ENCODE assay signal across 18 cellular contexts in the genomic region with DNA sequence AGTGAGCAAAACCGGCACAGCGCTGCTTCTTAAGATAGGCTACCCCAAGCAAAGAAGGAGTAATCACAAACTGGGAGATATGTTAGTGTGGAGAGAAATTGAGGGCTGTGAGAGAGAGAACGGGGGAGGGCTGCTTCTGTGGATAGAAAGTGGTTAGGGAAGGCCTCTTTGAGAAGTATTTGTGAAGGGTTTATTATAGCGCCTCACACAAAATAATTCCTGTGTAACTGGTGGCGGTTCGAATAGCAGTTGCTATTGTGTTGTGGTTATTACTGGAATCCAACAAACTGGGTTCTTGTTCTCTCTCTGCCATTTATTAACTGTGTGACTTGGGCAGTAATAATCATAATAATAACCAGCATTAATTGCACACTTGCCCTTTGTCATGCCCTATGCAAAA. TPM values are rescaled to one million over a fixed set of nuclear protein-coding genes. Genes with fewer than 3 reads are reported as not detected.
DNase-seq lines count a peak whose midpoint lies in the region; ATAC-seq and TF ChIP-seq lines count a peak whose summit lies in the region.
"Had no signal": no experiment of that assay in that cellular context is flagged by ENCODE, and none has a peak within 500 bp of the region (broad histone marks: within the 10 kb centered on the region; RNA-seq: fewer than 3 reads in every experiment).

No MANE protein-coding gene starts in this region.

- H3K4me1 ChIP-seq in CD4-positive, CD25-positive, alpha-beta regulatory T cell (ENCODE audit: control insufficient read depth, insufficient read depth, low read length, poor library complexity, severe bottlenecking): no peaks in the 10 kb centered on the region
- H3K4me1 ChIP-seq in neural progenitor cell: peaks cover 13% of the 10 kb centered on the region

- peaks cover 63% of the 10 kb centered on the region for H3K36me3 ChIP-seq in CD4-positive, CD25-positive, alpha-beta regulatory T cell (ENCODE audit: control insufficient read depth, insufficient read depth, low read length)
- no peaks in the 10 kb centered on the region for H3K36me3 ChIP-seq in neural progenitor cell

- H3K4me3 ChIP-seq in CD4-positive, CD25-positive, alpha-beta regulatory T cell (ENCODE audit: low read depth, low read length): no peak overlapping the region
- no peak overlapping the region for H3K4me3 ChIP-seq in neural progenitor cell
- H3K4me3 ChIP-seq: GM23248 had no signal

- no peak for DNase-seq in activated CD4-positive, alpha-beta T cell treated with anti-CD3 and anti-CD28 coated beads, Interleukin-2, amount 10 ng/mL, durations not matched to agents 7 days and 5 days
- DNase-seq in activated CD4-positive, alpha-beta T cell treated with anti-CD3 and anti-CD28 coated beads, Interleukin-2, amount 50 U/mL, for 4 hours: no peak
- no peak for DNase-seq in CD4-positive, CD25-positive, alpha-beta regulatory T cell
- DNase-seq in foreskin melanocyte (peak; percentile 22), neural progenitor cell (ENCODE audit: low spot score) (no peak), globus pallidus (ENCODE audit: low spot score) (no peak)
- DNase-seq: DMS53, GM23248, HFFc6, KBM-7, NCI-H1092, NCI-H1694, NCI-H2107, NCI-H226 had no signal

- peak overlapping the region; percentile 79 for H3K4me2 ChIP-seq in neural progenitor cell

- peaks cover 28% of the 10 kb centered on the region for H3F3A ChIP-seq in neural progenitor cell (ENCODE audit: low read depth)

- H3K36me3 Mint-ChIP-seq in activated CD4-positive, alpha-beta T cell treated with anti-CD3 and anti-CD28 coated beads, Interleukin-2, amount 10 ng/mL, durations not matched to agents 7 days and 5 days (ENCODE audit: low read depth): peaks cover 50% of the 10 kb centered on the region
- H3K36me3 Mint-ChIP-seq in CD4-positive, CD25-positive, alpha-beta regulatory T cell: peaks cover 29% of the 10 kb centered on the region
- peaks cover 13% of the 10 kb centered on the region for H3K36me3 Mint-ChIP-seq in neural progenitor cell

- H3K9ac ChIP-seq in neural progenitor cell: no peak overlapping the region
- H3K9ac ChIP-seq: GM23248 had no signal

- peak overlapping the region; percentile 54 for H3K27ac Mint-ChIP-seq in activated CD4-positive, alpha-beta T cell treated with anti-CD3 and anti-CD28 coated beads, Interleukin-2, amount 10 ng/mL, durations not matched to agents 7 days and 5 days
- H3K27ac Mint-ChIP-seq in CD4-positive, CD25-positive, alpha-beta regulatory T cell: peak overlapping the region in 1 of 3 donors; percentile 47
- no peak overlapping the region for H3K27ac Mint-ChIP-seq in neural progenitor cell
- H3K27ac Mint-ChIP-seq: HFFc6 had no signal

- no peak overlapping the region for H3K4me3 Mint-ChIP-seq in activated CD4-positive, alpha-beta T cell treated with anti-CD3 and anti-CD28 coated beads, Interleukin-2, amount 10 ng/mL, durations not matched to agents 7 days and 5 days
- H3K4me3 Mint-ChIP-seq in CD4-positive, CD25-positive, alpha-beta regulatory T cell: no peak overlapping the region
- no peak overlapping the region for H3K4me3 Mint-ChIP-seq in neural progenitor cell
- H3K4me3 Mint-ChIP-seq: HFFc6 had no signal

- ATAC-seq in CD4-positive, CD25-positive, alpha-beta regulatory T cell (ENCODE audit: low read depth in 2 of 2): no peak
- ATAC-seq in GM21367 (IDR thresholded peaks at IDR 0.05; ENCODE audit: unreplicated experiment) (no peak), HG03095 (IDR thresholded peaks at IDR 0.05; ENCODE audit: unreplicated experiment) (no peak)

- no peaks in the 10 kb centered on the region for H3K9me3 ChIP-seq in CD4-positive, CD25-positive, alpha-beta regulatory T cell (ENCODE audit: control insufficient read depth in 2 of 2, low read length in 2 of 2)
- H3K9me3 ChIP-seq in neural progenitor cell (ENCODE audit: low read depth): no peaks in the 10 kb centered on the region

- POLR2A ChIA-PET in activated CD4-positive, alpha-beta T cell treated with anti-CD3 and anti-CD28 coated beads, Interleukin-2, amount 10 ng/mL, durations not matched to agents 7 days and 5 days (lab: Charles Lee): no interaction called here

- no peaks in the 10 kb centered on the region for H3K27me3 Mint-ChIP-seq in activated CD4-positive, alpha-beta T cell treated with anti-CD3 and anti-CD28 coated beads, Interleukin-2, amount 10 ng/mL, durations not matched to agents 7 days and 5 days
- H3K27me3 Mint-ChIP-seq in CD4-positive, CD25-positive, alpha-beta regulatory T cell: no peaks in the 10 kb centered on the region
- H3K27me3 Mint-ChIP-seq in neural progenitor cell (ENCODE audit: insufficient read depth, low read depth): peaks cover 7% of the 10 kb centered on the region

- H3K27ac ChIP-seq in CD4-positive, CD25-positive, alpha-beta regulatory T cell (ENCODE audit: insufficient read depth, low read length, poor library complexity, severe bottlenecking): peak overlapping the region; percentile 14
- H3K27ac ChIP-seq in neural progenitor cell: no peak overlapping the region
- H3K27ac ChIP-seq: C4-2B, GM23248, HL-60 had no signal

- H3K4me1 Mint-ChIP-seq in activated CD4-positive, alpha-beta T cell treated with anti-CD3 and anti-CD28 coated beads, Interleukin-2, amount 10 ng/mL, durations not matched to agents 7 days and 5 days: peaks cover 27% of the 10 kb centered on the region
- H3K4me1 Mint-ChIP-seq in CD4-positive, CD25-positive, alpha-beta regulatory T cell: peaks cover 0 to 44% (median 10%) of the 10 kb centered on the region in 4 donors
- H3K4me1 Mint-ChIP-seq in neural progenitor cell: peaks cover 22% of the 10 kb centered on the region

- CTCF ChIA-PET in activated CD4-positive, alpha-beta T cell treated with anti-CD3 and anti-CD28 coated beads, Interleukin-2, amount 10 ng/mL, durations not matched to agents 7 days and 5 days (lab: Charles Lee): interaction anchor here (2.0 kb wide), 1 partner anchor 11 kb away, joined by 6 read pairs; no protein-coding TSS in a partner anchor

- H2AFZ ChIP-seq in neural progenitor cell (replicated peaks): no peak overlapping the region
- H2AFZ ChIP-seq: GM23248 had no signal

- no peak for TF ChIP-seq CTCF in neural progenitor cell (IDR thresholded peaks at IDR 0.05)

- peaks cover 32% of the 10 kb centered on the region for H4K20me1 ChIP-seq in neural progenitor cell (ENCODE audit: low read depth)

- no peaks in the 10 kb centered on the region for H3K79me2 ChIP-seq in neural progenitor cell (ENCODE audit: low read depth)

- no peaks in the 10 kb centered on the region for H3K9me3 Mint-ChIP-seq in activated CD4-positive, alpha-beta T cell treated with anti-CD3 and anti-CD28 coated beads, Interleukin-2, amount 10 ng/mL, durations not matched to agents 7 days and 5 days
- H3K9me3 Mint-ChIP-seq in CD4-positive, CD25-positive, alpha-beta regulatory T cell: no peaks in the 10 kb centered on the region
- no peaks in the 10 kb centered on the region for H3K9me3 Mint-ChIP-seq in neural progenitor cell
- H3K9me3 Mint-ChIP-seq: HFFc6 had no signal

- no peaks in the 10 kb centered on the region for H3K27me3 ChIP-seq in CD4-positive, CD25-positive, alpha-beta regulatory T cell (ENCODE audit: control insufficient read depth, insufficient read depth, low read length)
- peaks cover 34% of the 10 kb centered on the region for H3K27me3 ChIP-seq in neural progenitor cell

RNA-seq across cellular contexts. Expression of gene CISD3, which starts 9.2 kb away (rescaled TPM):
- total RNA-seq in activated CD4-positive, alpha-beta T cell treated with anti-CD3 and anti-CD28 coated beads, Interleukin-2, amount 10 ng/mL, durations not matched to agents 7 days and 5 days: 10 to 100 TPM; 45.7 to 46.3 TPM
- total RNA-seq in CD4-positive, CD25-positive, alpha-beta regulatory T cell: 8.7 TPM
- 10 to 100 TPM; 31.7 to 62.6 (median 40.6) TPM for polyA plus RNA-seq in CD4-positive, CD25-positive, alpha-beta regulatory T cell
- 0.60 and 1.0 TPM in 2 replicates for total RNA-seq in neural progenitor cell (ENCODE audit: low replicate concordance)

RNA-seq across cellular contexts. Expression of gene MLLT6, which starts 15.9 kb away (rescaled TPM):
- 100 to 1,000 TPM; 251 to 264 TPM for total RNA-seq in activated CD4-positive, alpha-beta T cell treated with anti-CD3 and anti-CD28 coated beads, Interleukin-2, amount 10 ng/mL, durations not matched to agents 7 days and 5 days
- total RNA-seq in CD4-positive, CD25-positive, alpha-beta regulatory T cell: 361 TPM
- polyA plus RNA-seq in CD4-positive, CD25-positive, alpha-beta regulatory T cell: 1 to 10 TPM; 5.2 to 6.8 (median 6.6) TPM
- total RNA-seq in neural progenitor cell (ENCODE audit: low replicate concordance): 7.4 and 24.4 TPM in 2 replicates

RNA-seq across cellular contexts. Expression of gene PCGF2, which starts 27.2 kb away (rescaled TPM):
- under 1 TPM; 0.22 to 0.23 TPM for total RNA-seq in activated CD4-positive, alpha-beta T cell treated with anti-CD3 and anti-CD28 coated beads, Interleukin-2, amount 10 ng/mL, durations not matched to agents 7 days and 5 days
- 0.25 TPM for total RNA-seq in CD4-positive, CD25-positive, alpha-beta regulatory T cell
- not detected for polyA plus RNA-seq in CD4-positive, CD25-positive, alpha-beta regulatory T cell
- total RNA-seq in neural progenitor cell (ENCODE audit: low replicate concordance): 16.7 and 23.8 TPM in 2 replicates

RNA-seq across cellular contexts. Expression of gene PSMB3, which starts 31.6 kb away (rescaled TPM):
- 100 to 1,000 TPM; 262 to 294 TPM for total RNA-seq in activated CD4-positive, alpha-beta T cell treated with anti-CD3 and anti-CD28 coated beads, Interleukin-2, amount 10 ng/mL, durations not matched to agents 7 days and 5 days
- 107 TPM for total RNA-seq in CD4-positive, CD25-positive, alpha-beta regulatory T cell
- 100 to 1,000 TPM; 473 to 589 (median 509) TPM for polyA plus RNA-seq in CD4-positive, CD25-positive, alpha-beta regulatory T cell
- 127 and 141 TPM in 2 replicates for total RNA-seq in neural progenitor cell (ENCODE audit: low replicate concordance)

RNA-seq across cellular contexts. Expression of gene EPOP, which starts 46.2 kb away (rescaled TPM):
- 1 to 10 TPM; 7.5 to 7.8 TPM for total RNA-seq in activated CD4-positive, alpha-beta T cell treated with anti-CD3 and anti-CD28 coated beads, Interleukin-2, amount 10 ng/mL, durations not matched to agents 7 days and 5 days
- 0.59 TPM for total RNA-seq in CD4-positive, CD25-positive, alpha-beta regulatory T cell
- under 1 TPM in 1 of 4 donors, not detected in 3; 0.13 TPM for polyA plus RNA-seq in CD4-positive, CD25-positive, alpha-beta regulatory T cell
- 8.0 and 19.3 TPM in 2 replicates for total RNA-seq in neural progenitor cell (ENCODE audit: low replicate concordance)

Comparison
In these comparisons a context has a peak if more than half of its experiments do, and no peak if none do; other contexts are left out.
1. RNA of gene PCGF2, which starts 27.2 kb away (total RNA-seq): 16.7 to 23.8 TPM in neural progenitor cell; 0.25 TPM in CD4-positive, CD25-positive, alpha-beta regulatory T cell (single experiment) and 0.22 to 0.23 TPM in activated CD4-positive, alpha-beta T cell treated with anti-CD3 and anti-CD28 coated beads, Interleukin-2, amount 10 ng/mL, durations not matched to agents 7 days and 5 days; every median in the first group is over 10 times any median in the second.